Comparison of ENCODE assay signal across 1 cellular context in the genomic region with DNA sequence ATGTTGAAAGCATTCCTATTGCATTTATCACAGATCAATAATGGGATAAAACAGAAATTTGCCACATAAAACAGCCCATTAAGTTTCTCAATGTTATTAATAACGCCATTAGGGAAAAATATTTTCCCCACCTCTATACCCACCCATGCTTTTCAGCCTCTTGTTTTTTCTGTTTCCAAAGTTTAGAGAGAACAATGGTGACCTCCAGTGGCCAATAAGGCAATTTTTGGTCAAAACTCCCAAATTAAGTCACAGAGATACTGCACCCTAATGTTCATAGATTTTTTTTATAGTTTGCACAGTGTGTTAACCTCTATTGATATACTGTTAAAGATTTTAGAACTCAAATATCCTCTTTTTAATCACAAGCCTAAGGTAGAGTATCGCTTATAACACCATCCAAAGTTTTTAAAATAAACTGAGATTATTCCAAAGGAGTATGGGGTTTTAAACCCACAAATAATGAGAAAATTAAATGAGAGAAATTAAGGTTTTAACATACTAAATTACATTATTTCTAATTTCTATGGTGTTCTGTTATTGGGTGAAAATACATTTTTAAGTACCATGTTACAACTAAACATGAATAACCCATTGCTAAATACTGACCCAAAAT.
TF ChIP-seq lines count a peak whose summit lies in the region.

No MANE protein-coding gene starts in this region.

TF ChIP-seq in HepG2, 621 proteins besides CTCF, POLR2A, EP300 and RAD21 (continued from another document):
- TF ChIP-seq ETV5 (CRISPR knock-in tag; IDR thresholded peaks at IDR 0.05; ENCODE audit: borderline replicate concordance) (no peak), ZNF20 (CRISPR knock-in tag; IDR thresholded peaks at IDR 0.05) (no peak), ZNF841 (CRISPR knock-in tag; IDR thresholded peaks at IDR 0.05; ENCODE audit: borderline replicate concordance) (no peak), ZMYM4 (CRISPR knock-in tag; IDR thresholded peaks at IDR 0.05) (no peak), NCOA5 (CRISPR knock-in tag; IDR thresholded peaks at IDR 0.05) (no peak), ZNF782 (CRISPR knock-in tag; IDR thresholded peaks at IDR 0.05; ENCODE audit: borderline replicate concordance) (no peak), SP2 (CRISPR knock-in tag; IDR thresholded peaks at IDR 0.05) (no peak), ZNF597 (CRISPR knock-in tag; IDR thresholded peaks at IDR 0.05) (no peak), ZNF790 (CRISPR knock-in tag; IDR thresholded peaks at IDR 0.05; ENCODE audit: borderline replicate concordance) (no peak), HMGA1 (CRISPR knock-in tag; conservative IDR thresholded peaks at IDR 0.05) (no peak)
